17 cellular contexts compared by ENCODE assay signal in genomic region chr9:123131258-123131657, GRCh38.
DNase-seq lines count a peak whose midpoint lies in the region; ATAC-seq and TF ChIP-seq lines count a peak whose summit lies in the region.
"Had no signal": no experiment of that assay in that cellular context is flagged by ENCODE, and none has a peak within 500 bp of the region (broad histone marks: within the 10 kb centered on the region; RNA-seq: fewer than 3 reads in every experiment).

No MANE protein-coding gene starts in this region.

- no peak overlapping the region for H2BK5ac ChIP-seq in IMR-90 (ENCODE audit: low read depth, low read length, poor library complexity, severe bottlenecking)

- H3K4ac ChIP-seq in IMR-90 (ENCODE audit: low read depth, low read length) = no peak overlapping the region

- no peak overlapping the region for H3K9ac ChIP-seq in IMR-90 (ENCODE audit: low read depth, low read length)

- WGBS in IMR-90 (ENCODE audit: extremely low coverage in 2 of 2, insufficient read length in 1 of 2), 2 experiments = 50% methylated on average over 1 of the region's 1 CpG; no CpG with 5 or more reads in 1 of the 2 experiments
- 72 to 89% methylated on average over 1 of the region's 1 CpG for WGBS in ectodermal cell, 2 experiments

- no peak overlapping the region for H3K4me2 ChIP-seq in IMR-90 (ENCODE audit: low read depth, low read length)

- no peaks in the 10 kb centered on the region for H3K9me1 ChIP-seq in IMR-90 (ENCODE audit: insufficient read depth, low read length)

- TF ChIP-seq POLR2A in IMR-90 (IDR thresholded peaks at IDR 0.05; ENCODE audit: low read depth, low read length) = no peak

- no peaks in the 10 kb centered on the region for H4K20me1 ChIP-seq in IMR-90 (ENCODE audit: insufficient read depth, low read length)

- dilution Hi-C loops in IMR-90 (cut with HindIII; ENCODE audit: low sequenced_read_pairs, unreplicated experiment) = no loop called here

- H2BK15ac ChIP-seq in IMR-90 (ENCODE audit: low read depth, low read length) = no peak overlapping the region

- no peak overlapping the region for H2AK5ac ChIP-seq in IMR-90 (ENCODE audit: low read depth, low read length)

- CTCF ChIA-PET in IMR-90 (lab: Yijun Ruan, JAX) = no interaction called here

- no peak overlapping the region for H2AK9ac ChIP-seq in IMR-90 (replicated peaks; ENCODE audit: low read depth, low read length, poor library complexity)

- in situ Hi-C loops in IMR-90 (cut with MboI; ENCODE audit: low sequenced_read_pairs) = no loop called here

- POLR2A ChIA-PET in IMR-90 (lab: Charles Lee; ENCODE audit: unreplicated experiment) = no interaction called here

- H4K5ac ChIP-seq in IMR-90 (ENCODE audit: low read depth, low read length) = no peak overlapping the region

- H3K18ac ChIP-seq in IMR-90 (ENCODE audit: low read depth, low read length) = no peak overlapping the region

- no peak for TF ChIP-seq RAD21 in IMR-90 (IDR thresholded peaks at IDR 0.05; ENCODE audit: low read length)

- H3K36me3 ChIP-seq in IMR-90 (ENCODE audit: control insufficient read depth, insufficient read depth, low read length) (no peaks in the 10 kb centered on the region), ectodermal cell (ENCODE audit: control insufficient read depth, insufficient read depth, low read length) (peaks cover 9% of the 10 kb centered on the region), lower lobe of right lung (peaks cover 16% of the 10 kb centered on the region)

- peak; percentile 71 for DNase-seq in AG20443 (ENCODE audit: low spot score)
- peak; percentile 75 for DNase-seq in IMR-90
- DNase-seq in lower lobe of right lung = no peak
- no peak for DNase-seq in DMS153 (lab: John Stamatoyannopoulos, UW)
- DNase-seq: activated CD4-positive, alpha-beta T cell treated with anti-CD3 and anti-CD28 coated beads, Interleukin-2, amount 10 ng/mL, durations not matched to agents 7 days and 5 days; activated effector memory CD4-positive, alpha-beta T cell treated with Interleukin-2 at 50 U/mL for 16 hours; NCI-H187; NCI-H524 treated with DMSO at 0.1 percent for 48 hours; stimulated activated CD4-positive, alpha-beta T cell treated with anti-CD3 and anti-CD28 coated beads, Interleukin-2, amount 100 ng/mL, for 48 hours; stimulated activated naive B cell treated with anti-CD40 and anti-IgM and Interleukin-4, amounts not matched to agents 10 μg/mL and 1 μg/mL and 100 μg/mL, for 72 hours; T-helper 17 cell had no signal

- H3K27ac ChIP-seq in IMR-90 (ENCODE audit: insufficient read depth, low read length) (no peak overlapping the region), ectodermal cell (ENCODE audit: insufficient read depth, low read depth, low read length, poor library complexity, severe bottlenecking) (peak overlapping the region; percentile 36), lower lobe of right lung (no peak overlapping the region)
- H3K27ac ChIP-seq: C4-2B had no signal

- H3K56ac ChIP-seq in IMR-90 (ENCODE audit: extremely low read depth, insufficient read depth, low read length) = no peak overlapping the region

- H3K9me3 ChIP-seq in IMR-90 (ENCODE audit: control insufficient read depth, insufficient read depth, low read length) (no peaks in the 10 kb centered on the region), ectodermal cell (ENCODE audit: control insufficient read depth, low read length) (no peaks in the 10 kb centered on the region), lower lobe of right lung (no peaks in the 10 kb centered on the region)

- no peak overlapping the region for H3K14ac ChIP-seq in IMR-90 (replicated peaks; ENCODE audit: low read depth, low read length)

- TF ChIP-seq CTCF in IMR-90 (conservative IDR thresholded peaks at IDR 0.05; ENCODE audit: low read depth, low read length) = no peak
- TF ChIP-seq CTCF in lower lobe of right lung (IDR thresholded peaks at IDR 0.05) = no peak

- H2AFZ ChIP-seq in IMR-90 (replicated peaks; ENCODE audit: low read length, poor library complexity) = no peak overlapping the region

- no peak overlapping the region for H4K8ac ChIP-seq in IMR-90 (ENCODE audit: low read depth in 2 of 2, low read length in 2 of 2)

- no TSS peak for BruUV-seq in IMR-90 (replicated peaks; lab: Mats Ljungman, UMichigan)

- no peak overlapping the region for H4K91ac ChIP-seq in IMR-90 (ENCODE audit: insufficient read depth, low read depth, low read length)

- 0 out of 2 replicates have a peak overlapping the region, but pooled peaks have one; percentile 24 for H2BK20ac ChIP-seq in IMR-90 (ENCODE audit: low read depth, low read length)

- no peak overlapping the region for H3K23ac ChIP-seq in IMR-90 (ENCODE audit: low read depth, low read length)

- no peaks in the 10 kb centered on the region for H3K27me3 ChIP-seq in IMR-90 (ENCODE audit: control insufficient read depth, insufficient read depth, low read length)
- no peaks in the 10 kb centered on the region for H3K27me3 ChIP-seq in ectodermal cell (ENCODE audit: control insufficient read depth, insufficient read depth, low read length, poor library complexity, severe bottlenecking)
- no peaks in the 10 kb centered on the region for H3K27me3 ChIP-seq in lower lobe of right lung (ENCODE audit: low read depth)

- peaks cover 2% of the 10 kb centered on the region for H3K4me1 ChIP-seq in IMR-90 (ENCODE audit: control insufficient read depth, insufficient read depth, low read length)
- H3K4me1 ChIP-seq in ectodermal cell (ENCODE audit: control insufficient read depth, insufficient read depth, low read length) = no peaks in the 10 kb centered on the region
- no peaks in the 10 kb centered on the region for H3K4me1 ChIP-seq in lower lobe of right lung

- 0 out of 2 replicates have a peak overlapping the region, but pooled peaks have one; percentile 12 for H2BK120ac ChIP-seq in IMR-90 (ENCODE audit: low read depth, low read length)

- peak; percentile 97 for ATAC-seq in IMR-90 (ENCODE audit: low read depth)
- peak; percentile 40 to 60 for ATAC-seq in lower lobe of right lung
- ATAC-seq in HG03175 (IDR thresholded peaks at IDR 0.05; ENCODE audit: unreplicated experiment) = no peak
- ATAC-seq in HG02678 (IDR thresholded peaks at IDR 0.05; ENCODE audit: unreplicated experiment) = no peak
- ATAC-seq in HG03045 (IDR thresholded peaks at IDR 0.05; ENCODE audit: unreplicated experiment) = no peak
- ATAC-seq: K562; stimulated activated naive B cell treated with anti-CD40 and anti-IgM and Interleukin-4, amounts not matched to agents 10 μg/mL and 1 μg/mL and 100 μg/mL, for 72 hours; T-helper 17 cell had no signal

- intact Hi-C loops in IMR-90 (cut with micrococcal nuclease) = no loop called here
- intact Hi-C loops in lower lobe of right lung (cut with DNase I) = no loop called here

- no peaks in the 10 kb centered on the region for H3K79me1 ChIP-seq in IMR-90 (ENCODE audit: low read depth in 1 of 2, low read length in 2 of 2)

- H3K4me3 ChIP-seq in IMR-90 (ENCODE audit: insufficient read depth, low read depth, low read length) (no peak overlapping the region), ectodermal cell (ENCODE audit: insufficient read depth, low read depth, low read length) (no peak overlapping the region), lower lobe of right lung (no peak overlapping the region)
- H3K4me3 ChIP-seq: K562 had no signal

TF ChIP-seq in IMR-90, 13 proteins besides CTCF, POLR2A, EP300 and RAD21:
- TF ChIP-seq CEBPB (IDR thresholded peaks at IDR 0.05; ENCODE audit: low read depth, low read length) (no peak), MXI1 (IDR thresholded peaks at IDR 0.05; ENCODE audit: borderline replicate concordance, low read depth, low read length) (no peak), ELK1 (IDR thresholded peaks at IDR 0.05; ENCODE audit: borderline replicate concordance, low read depth, low read length) (no peak), MAZ (IDR thresholded peaks at IDR 0.05; ENCODE audit: borderline replicate concordance, low read depth, low read length) (no peak), MAFK (IDR thresholded peaks at IDR 0.05; ENCODE audit: low read depth, low read length) (no peak), SMC3 (IDR thresholded peaks at IDR 0.05; ENCODE audit: low read depth, low read length) (no peak), RCOR1 (IDR thresholded peaks at IDR 0.05; ENCODE audit: insufficient replicate concordance, low read length) (no peak), CHD1 (IDR thresholded peaks at IDR 0.05; ENCODE audit: low read depth, low read length) (no peak), USF2 (IDR thresholded peaks at IDR 0.05; ENCODE audit: low read depth, low read length) (no peak), BHLHE40 (IDR thresholded peaks at IDR 0.05; ENCODE audit: low read depth, low read length) (no peak; the same call in 1 of the 2 replicates), RFX5 (IDR thresholded peaks at IDR 0.05; ENCODE audit: low read depth, low read length) (no peak)

Comparison
In these comparisons a context has a peak if more than half of its experiments do, and no peak if none do; other contexts are left out.
1. DNase-seq: peak in AG20443 (single experiment) and IMR-90 (single experiment); none in lower lobe of right lung (single experiment) and DMS153 (single experiment).
2. ATAC-seq: peak in IMR-90 (single experiment) and lower lobe of right lung (2 of 2); none in HG03175 (single experiment), HG02678 (single experiment) and HG03045 (single experiment).